Comparison of ENCODE assay signal across 16 cellular contexts in genomic region chr22:39825661-39826102, GRCh38.
DNase-seq lines count a peak whose midpoint lies in the region; ATAC-seq lines count a peak whose summit lies in the region.
"Had no signal": no experiment of that assay in that cellular context is flagged by ENCODE, and none has a peak within 500 bp of the region (broad histone marks: within the 10 kb centered on the region; RNA-seq: fewer than 3 reads in every experiment).

No MANE protein-coding gene starts in this region.

- no peaks in the 10 kb centered on the region for H3K36me3 ChIP-seq in HAP-1 (replicated peaks)
- H3K36me3 ChIP-seq: gastrocnemius medialis, neural progenitor cell had no signal

- peaks cover 7% of the 10 kb centered on the region; the same call in 1 of the 2 replicates for H3K27me3 ChIP-seq in HAP-1 (ENCODE audit: low read depth)
- H3K27me3 ChIP-seq: neural progenitor cell had no signal

- no peak overlapping the region for H3K4me3 ChIP-seq in HAP-1
- H3K4me3 ChIP-seq: gastrocnemius medialis, neural progenitor cell had no signal

- peak; percentile 86 for ATAC-seq in GM18517 (IDR thresholded peaks at IDR 0.05; ENCODE audit: unreplicated experiment)
- ATAC-seq in GM21515 (IDR thresholded peaks at IDR 0.05; ENCODE audit: unreplicated experiment), result peak; percentile 78
- ATAC-seq in HG03159 (IDR thresholded peaks at IDR 0.05; ENCODE audit: unreplicated experiment), result peak; percentile 84
- peak; percentile 29 for ATAC-seq in esophagus mucosa
- ATAC-seq: gastrocnemius medialis, HepG2, left cardiac atrium, Panc1 had no signal

- in situ Hi-C loops in HAP-1 (cut with MboI; ENCODE audit: low sequenced_read_pairs), result no loop called here

- peaks cover 13% of the 10 kb centered on the region for H3K4me1 ChIP-seq in HAP-1
- H3K4me1 ChIP-seq: gastrocnemius medialis, neural progenitor cell had no signal

- DNase-seq in HAP-1 (ENCODE audit: low spot score in 2 of 2) (no peak), KG1 (lab: John Stamatoyannopoulos, UW) (no peak)
- DNase-seq in stimulated activated CD4-positive, alpha-beta T cell treated with anti-CD3 and anti-CD28 coated beads, Interleukin-2, amount 100 ng/mL, for 24 hours, result no peak
- DNase-seq: COR-L47; gastrocnemius medialis; H7; left cardiac atrium; NCI-H2029; stimulated activated CD8-positive, alpha-beta memory T cell treated with anti-CD3 and anti-CD28 coated beads, Interleukin-4, amount 100 ng/mL, for 48 hours had no signal

- H3K9me3 ChIP-seq in HAP-1, result no peaks in the 10 kb centered on the region
- H3K9me3 ChIP-seq: gastrocnemius medialis had no signal

Comparison
In these comparisons a context has a peak if more than half of its experiments do, and no peak if none do; other contexts are left out.
1. ATAC-seq: peak in every context shown above with its lines; median percentile 86 in GM18517; 84 in HG03159; 78 in GM21515; 29 in esophagus mucosa.